Comparison of ENCODE assay signal across 20 cellular contexts in genomic region chr2:237101118-237101979, GRCh38.
"Had no signal": no experiment of that assay in that cellular context is flagged by ENCODE, and none has a peak within 500 bp of the region (broad histone marks: within the 10 kb centered on the region; RNA-seq: fewer than 3 reads in every experiment).

No MANE protein-coding gene starts in this region.

- H3K4me3 ChIP-seq: cardiac muscle cell, pancreas, sigmoid colon, thoracic aorta, upper lobe of right lung had no signal

- H3K27me3 Mint-ChIP-seq: activated naive CD8-positive, alpha-beta T cell; naive thymus-derived CD4-positive, alpha-beta T cell; stimulated activated memory B cell treated with anti-CD40 and anti-IgM and Interleukin-4, amounts not matched to agents 10 μg/mL and 1 μg/mL and 100 μg/mL, for 72 hours had no signal

- H3K9me3 ChIP-seq: neutrophil, pancreas, sigmoid colon, thoracic aorta, upper lobe of right lung had no signal

- H3K27ac ChIP-seq: cardiac muscle cell, epithelial cell of prostate, neutrophil, pancreas, sigmoid colon, thoracic aorta, upper lobe of right lung had no signal

- ATAC-seq: activated CD4-positive, CD25-positive, alpha-beta regulatory T cell treated with anti-CD3 and anti-CD28 coated beads, Interleukin-2, amount 50 U/mL, for 24 hours; naive thymus-derived CD4-positive, alpha-beta T cell; pancreas; stimulated activated memory B cell treated with anti-CD40 and anti-IgM and Interleukin-4, amounts not matched to agents 10 μg/mL and 1 μg/mL and 100 μg/mL, for 72 hours; upper lobe of right lung had no signal

- H3K9me3 Mint-ChIP-seq: naive thymus-derived CD4-positive, alpha-beta T cell; stimulated activated memory B cell treated with anti-CD40 and anti-IgM and Interleukin-4, amounts not matched to agents 10 μg/mL and 1 μg/mL and 100 μg/mL, for 72 hours had no signal

- H3K4me3 Mint-ChIP-seq: activated naive CD8-positive, alpha-beta T cell; naive thymus-derived CD4-positive, alpha-beta T cell; stimulated activated memory B cell treated with anti-CD40 and anti-IgM and Interleukin-4, amounts not matched to agents 10 μg/mL and 1 μg/mL and 100 μg/mL, for 72 hours had no signal

- H3K27me3 ChIP-seq: cardiac muscle cell, neutrophil, pancreas, sigmoid colon, upper lobe of right lung had no signal

- H3K4me1 ChIP-seq: pancreas, upper lobe of right lung had no signal

- H3K4me1 Mint-ChIP-seq: naive thymus-derived CD4-positive, alpha-beta T cell; stimulated activated memory B cell treated with anti-CD40 and anti-IgM and Interleukin-4, amounts not matched to agents 10 μg/mL and 1 μg/mL and 100 μg/mL, for 72 hours had no signal

- DNase-seq: activated CD8-positive, alpha-beta memory T cell treated with anti-CD3 and anti-CD28 coated beads for 24 hours; activated CD8-positive, alpha-beta memory T cell treated with anti-CD3 and anti-CD28 coated beads, Interleukin-2, amount 50 U/mL, for 48 hours; activated gamma-delta T cell treated with Interleukin-2 at 50 U/mL for 16 hours; foreskin fibroblast; glutamatergic neuron; hippocampal formation; mesenchymal stem cell; naive thymus-derived CD4-positive, alpha-beta T cell; pancreas; sigmoid colon; stimulated activated CD4-positive, alpha-beta T cell treated with anti-CD3 and anti-CD28 coated beads, Interleukin-4, amount 100 ng/mL, for 24 hours; T1000; upper lobe of right lung had no signal

- H3K27ac Mint-ChIP-seq: activated naive CD8-positive, alpha-beta T cell; naive thymus-derived CD4-positive, alpha-beta T cell; stimulated activated memory B cell treated with anti-CD40 and anti-IgM and Interleukin-4, amounts not matched to agents 10 μg/mL and 1 μg/mL and 100 μg/mL, for 72 hours had no signal
